ENCODE assay signal across 29 cellular contexts in genomic region chr9:136963751-136964150, GRCh38. TPM values are rescaled to one million over a fixed set of nuclear protein-coding genes. Genes with fewer than 3 reads are reported as not detected.
"Had no signal": no experiment of that assay in that cellular context is flagged by ENCODE, and none has a peak within 500 bp of the region (broad histone marks: within the 10 kb centered on the region; RNA-seq: fewer than 3 reads in every experiment).

No MANE protein-coding gene starts in this region.

- H3K4me3 ChIP-seq: gastroesophageal sphincter, hepatocyte, psoas muscle, sigmoid colon, thoracic aorta, upper lobe of left lung, vagina had no signal

- H3K4me3 Mint-ChIP-seq: activated CD4-positive, alpha-beta T cell treated with anti-CD3 and anti-CD28 coated beads for 36 hours; activated naive CD4-positive, alpha-beta T cell treated with anti-CD3 and anti-CD28 coated beads, Interleukin-2, amount 10 ng/mL, durations not matched to agents 7 days and 5 days; activated naive CD8-positive, alpha-beta T cell treated with anti-CD3 and anti-CD28 coated beads, Interleukin-2, amount 10 ng/mL, durations not matched to agents 7 days and 5 days; activated T-helper 1 cell treated with anti-CD3 and anti-CD28 coated beads, Interleukin-12 subunit alpha, Interleukin-12 subunit beta, Interleukin-2, Interleukin-4 antibody, amounts not matched to agents 30 ng/mL and 10 ng/mL and 1 ng/mL, durations not matched to agents 14 hours and 24 hours and 36 hours; mesothelial cell of epicardium; stimulated activated memory B cell treated with anti-CD40 and anti-IgM and Interleukin-4, amounts not matched to agents 10 μg/mL and 1 μg/mL and 100 μg/mL, for 72 hours had no signal

- H3K27me3 Mint-ChIP-seq: activated CD4-positive, alpha-beta T cell treated with anti-CD3 and anti-CD28 coated beads for 36 hours had no signal

- H3K79me2 ChIP-seq: hepatocyte, parathyroid adenoma had no signal

- H3K27ac Mint-ChIP-seq: activated CD4-positive, alpha-beta T cell treated with anti-CD3 and anti-CD28 coated beads for 36 hours; activated naive CD4-positive, alpha-beta T cell treated with anti-CD3 and anti-CD28 coated beads, Interleukin-2, amount 10 ng/mL, durations not matched to agents 7 days and 5 days; activated naive CD8-positive, alpha-beta T cell treated with anti-CD3 and anti-CD28 coated beads, Interleukin-2, amount 10 ng/mL, durations not matched to agents 7 days and 5 days; activated T-helper 1 cell treated with anti-CD3 and anti-CD28 coated beads, Interleukin-12 subunit alpha, Interleukin-12 subunit beta, Interleukin-2, Interleukin-4 antibody, amounts not matched to agents 30 ng/mL and 10 ng/mL and 1 ng/mL, durations not matched to agents 14 hours and 24 hours and 36 hours; stimulated activated memory B cell treated with anti-CD40 and anti-IgM and Interleukin-4, amounts not matched to agents 10 μg/mL and 1 μg/mL and 100 μg/mL, for 72 hours had no signal

- H3K4me2 ChIP-seq: hepatocyte had no signal

- H2AFZ ChIP-seq: hepatocyte, parathyroid adenoma had no signal

- H3K4me1 ChIP-seq: parathyroid adenoma, psoas muscle had no signal

- DNase-seq: activated CD4-positive, alpha-beta T cell treated with anti-CD3 and anti-CD28 coated beads for 36 hours; activated CD4-positive, alpha-beta T cell treated with anti-CD3 and anti-CD28 coated beads, Interleukin-2, amount 50 U/mL, for 4 hours; activated CD4-positive, CD25-positive, alpha-beta regulatory T cell; activated CD8-positive, alpha-beta memory T cell treated with anti-CD3 and anti-CD28 coated beads for 24 hours; activated effector memory CD4-positive, alpha-beta T cell treated with anti-CD3 and anti-CD28 coated beads, Interleukin-2, amount 50 U/mL, for 16 hours; activated naive CD4-positive, alpha-beta T cell treated with anti-CD3 and anti-CD28 coated beads, Interleukin-2, amount 10 ng/mL, durations not matched to agents 7 days and 5 days; activated naive CD8-positive, alpha-beta T cell treated with anti-CD3 and anti-CD28 coated beads, Interleukin-2, amount 10 ng/mL, durations not matched to agents 7 days and 5 days; activated T-cell treated with anti-CD3 and anti-CD28 coated beads, Interleukin-2, amount 50 U/mL, for 1 hour; central memory CD4-positive, alpha-beta T cell; immature natural killer cell; kidney; naive thymus-derived CD4-positive, alpha-beta T cell; psoas muscle; sigmoid colon; stimulated activated CD4-positive, alpha-beta T cell treated with anti-CD3 and anti-CD28 coated beads, Interleukin-1b, Interleukin-23, amount 100 ng/mL, for 48 hours; stimulated activated CD4-positive, alpha-beta T cell treated with anti-CD3 and anti-CD28 coated beads, Interleukin-4, amount 100 ng/mL, for 4 hours; stimulated activated CD8-positive, alpha-beta memory T cell treated with anti-CD3 and anti-CD28 coated beads, Interleukin-4, amount 100 ng/mL, for 48 hours had no signal

- H3K9me3 Mint-ChIP-seq: activated naive CD4-positive, alpha-beta T cell treated with anti-CD3 and anti-CD28 coated beads, Interleukin-2, amount 10 ng/mL, durations not matched to agents 7 days and 5 days; activated naive CD8-positive, alpha-beta T cell treated with anti-CD3 and anti-CD28 coated beads, Interleukin-2, amount 10 ng/mL, durations not matched to agents 7 days and 5 days; activated T-helper 1 cell treated with anti-CD3 and anti-CD28 coated beads, Interleukin-12 subunit alpha, Interleukin-12 subunit beta, Interleukin-2, Interleukin-4 antibody, amounts not matched to agents 30 ng/mL and 10 ng/mL and 1 ng/mL, durations not matched to agents 14 hours and 24 hours and 36 hours; immature natural killer cell; mesothelial cell of epicardium; naive thymus-derived CD4-positive, alpha-beta T cell; stimulated activated memory B cell treated with anti-CD40 and anti-IgM and Interleukin-4, amounts not matched to agents 10 μg/mL and 1 μg/mL and 100 μg/mL, for 72 hours had no signal

- H3K27ac ChIP-seq: gastroesophageal sphincter, hepatocyte, parathyroid adenoma, psoas muscle, sigmoid colon, thoracic aorta, upper lobe of left lung, vagina had no signal

- H3K9me3 ChIP-seq: gastroesophageal sphincter, psoas muscle, sigmoid colon, thoracic aorta, upper lobe of left lung, vagina had no signal

- H3K27me3 ChIP-seq: hepatocyte, upper lobe of left lung, vagina had no signal

- ATAC-seq: activated CD4-positive, alpha-beta T cell treated with anti-CD3 and anti-CD28 coated beads for 36 hours; gastroesophageal sphincter; naive thymus-derived CD4-positive, alpha-beta T cell; psoas muscle; stimulated activated memory B cell treated with anti-CD40 and anti-IgM and Interleukin-4, amounts not matched to agents 10 μg/mL and 1 μg/mL and 100 μg/mL, for 72 hours had no signal

- H3K9ac ChIP-seq: parathyroid adenoma had no signal

- H3K36me3 ChIP-seq: gastroesophageal sphincter, sigmoid colon, thoracic aorta, upper lobe of left lung, vagina had no signal

RNA-seq across cellular contexts. Expression of gene LCN12, which starts 11.7 kb away (rescaled TPM):
- polyA plus RNA-seq: fibroblast of lung; immature natural killer cell; naive thymus-derived CD4-positive, alpha-beta T cell had no signal

RNA-seq across cellular contexts. Expression of gene PTGDS, which starts 13.6 kb away (rescaled TPM):
- polyA plus RNA-seq: endothelial cell of umbilical vein; naive thymus-derived CD4-positive, alpha-beta T cell had no signal

RNA-seq across cellular contexts. Expression of gene C8G, which starts 18.7 kb away (rescaled TPM):
- polyA plus RNA-seq: naive thymus-derived CD4-positive, alpha-beta T cell; neural cell had no signal

RNA-seq across cellular contexts. Expression of gene LCNL1, which starts 19.0 kb away (rescaled TPM):
- polyA plus RNA-seq: endothelial cell of umbilical vein; immature natural killer cell; naive thymus-derived CD4-positive, alpha-beta T cell; neural cell had no signal
